Comparison of ENCODE assay signal across 9 cellular contexts in the genomic region with DNA sequence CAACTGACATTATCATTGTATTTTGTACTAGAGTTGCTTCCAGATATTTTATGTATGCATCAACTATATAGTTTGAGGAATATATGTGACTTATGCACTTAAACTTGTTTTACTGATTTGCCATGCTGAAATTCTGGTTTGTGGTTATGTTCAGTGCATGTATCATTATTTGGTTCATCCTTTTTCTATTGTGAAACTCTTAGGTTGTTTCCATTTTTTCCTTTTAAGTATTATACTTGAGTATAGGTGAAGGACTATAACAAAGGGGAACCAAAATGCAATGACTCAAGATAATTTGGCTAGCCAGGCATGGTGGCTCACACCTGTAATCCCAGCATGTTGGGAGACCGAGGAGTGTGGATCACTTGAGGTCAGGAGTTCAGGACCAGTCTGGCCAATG. TPM values are rescaled to one million over a fixed set of nuclear protein-coding genes. Genes with fewer than 3 reads are reported as not detected.
"Had no signal": no experiment of that assay in that cellular context is flagged by ENCODE, and none has a peak within 500 bp of the region (broad histone marks: within the 10 kb centered on the region; RNA-seq: fewer than 3 reads in every experiment).

No MANE protein-coding gene starts in this region.

- H3K4me3 Mint-ChIP-seq: IgD-negative memory B cell had no signal

- H3K27ac Mint-ChIP-seq: IgD-negative memory B cell had no signal

- H3K4me1 Mint-ChIP-seq: IgD-negative memory B cell had no signal

- H3K4me3 ChIP-seq: K562 had no signal

- DNase-seq: IMR-90, KBM-7, KG1 had no signal

- ATAC-seq: HepG2, K562 had no signal

- H3K27ac ChIP-seq: HL-60 had no signal

- H3K27me3 Mint-ChIP-seq: IgD-negative memory B cell had no signal

RNA-seq across cellular contexts. Expression of a gene that starts 21.1 kb away (rescaled TPM):
- total RNA-seq: HepG2, HT-29, HT1080, K562 had no signal
- polyA plus RNA-seq: HepG2, IgD-negative memory B cell, IMR-90 had no signal
